Comparison of ENCODE assay signal across 25 cellular contexts in the genomic region with DNA sequence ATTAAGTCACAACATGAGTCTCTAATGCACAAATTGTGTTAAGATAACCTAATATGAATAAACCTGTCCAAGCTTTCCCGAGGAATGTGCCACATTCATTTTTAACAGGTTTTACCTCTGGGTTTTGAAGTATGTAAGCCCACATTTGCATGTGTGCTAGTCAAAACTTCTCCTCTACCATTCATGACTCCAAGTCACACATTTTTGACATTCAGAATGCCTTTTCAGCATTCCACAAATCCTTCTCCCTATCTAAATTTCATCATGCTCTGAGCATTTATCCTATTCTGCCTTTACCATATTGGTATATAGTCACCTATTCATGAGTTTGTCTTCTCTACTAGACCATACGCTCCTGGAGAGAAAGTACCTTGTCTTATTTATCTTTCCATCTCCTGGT. TPM values are rescaled to one million over a fixed set of nuclear protein-coding genes. Genes with fewer than 3 reads are reported as not detected.
"Had no signal": no experiment of that assay in that cellular context is flagged by ENCODE, and none has a peak within 500 bp of the region (broad histone marks: within the 10 kb centered on the region; RNA-seq: fewer than 3 reads in every experiment).

No MANE protein-coding gene starts in this region.

- H3K27ac ChIP-seq: coronary artery, dorsolateral prefrontal cortex, esophagus muscularis mucosa, foreskin keratinocyte, gastrocnemius medialis, heart right ventricle, left lung, lower lobe of right lung had no signal

- DNase-seq: dermis blood vessel endothelial cell; dorsolateral prefrontal cortex; effector CD4-positive, alpha-beta T cell; effector memory CD8-positive, alpha-beta T cell; endodermal cell; gastrocnemius medialis; glutamatergic neuron; head of caudate nucleus; heart right ventricle; hippocampal formation; left cardiac atrium; left lung; left ventricle myocardium superior; lower lobe of right lung; mesenchymal stem cell; midbrain; naive thymus-derived CD4-positive, alpha-beta T cell had no signal

- FAIRE-seq: colon, endometrium, islet of Langerhans, keratinocyte had no signal

- H3K27me3 ChIP-seq: dorsolateral prefrontal cortex, esophagus muscularis mucosa, foreskin keratinocyte, gastrocnemius medialis, heart right ventricle, left lung had no signal

- H3K4me1 ChIP-seq: esophagus muscularis mucosa, foreskin keratinocyte, gastrocnemius medialis, heart right ventricle, left lung, lower lobe of right lung had no signal

- H3K4me3 ChIP-seq: coronary artery, dorsolateral prefrontal cortex, esophagus muscularis mucosa, gastrocnemius medialis, heart right ventricle, left lung, lower lobe of right lung had no signal

- H3K9me3 ChIP-seq: esophagus muscularis mucosa, gastrocnemius medialis, heart right ventricle, left lung, lower lobe of right lung had no signal

RNA-seq across cellular contexts. Expression of gene ADGRF5, which starts 56.5 kb away (rescaled TPM):
- total RNA-seq: endodermal cell; foreskin keratinocyte; mononuclear cell; naive thymus-derived CD4-positive, alpha-beta T cell had no signal
- polyA plus RNA-seq: foreskin keratinocyte; keratinocyte; naive thymus-derived CD4-positive, alpha-beta T cell had no signal
